ENCODE assay signal across 25 cellular contexts in genomic region chr6:113779656-113780055, GRCh38.
"Had no signal": no experiment of that assay in that cellular context is flagged by ENCODE, and none has a peak within 500 bp of the region (broad histone marks: within the 10 kb centered on the region; RNA-seq: fewer than 3 reads in every experiment).

No MANE protein-coding gene starts in this region.

- H3K9me3 Mint-ChIP-seq: activated naive CD4-positive, alpha-beta T cell treated with anti-CD3 and anti-CD28 coated beads, Interleukin-2, amount 50 U/mL, for 72 hours; activated T-cell treated with anti-CD3 and anti-CD28 coated beads, Interleukin-2, amount 50 U/mL, for 24 hours; activated T-helper 17 cell treated with anti-CD3 and anti-CD28 coated beads, Interleukin-2, amount 50 U/mL, for 72 hours; brain; dendritic cell treated with granulocyte-macrophage colony-stimulating factor and Interleukin-4, amounts not matched to agents 40 ng/mL and 50 ng/mL, for 4 days; natural killer cell treated with Interleukin-12 subunit alpha and Interleukin-12 subunit beta and Interleukin-15 and Interleukin-18, amount 100 ng/mL, for 72 hours had no signal

- H3K4me1 Mint-ChIP-seq: activated T-helper 17 cell treated with anti-CD3 and anti-CD28 coated beads, Interleukin-2, amount 50 U/mL, for 72 hours had no signal

- H3K27ac Mint-ChIP-seq: activated naive CD4-positive, alpha-beta T cell treated with anti-CD3 and anti-CD28 coated beads, Interleukin-2, amount 50 U/mL, for 72 hours; activated T-cell treated with anti-CD3 and anti-CD28 coated beads, Interleukin-2, amount 50 U/mL, for 24 hours; activated T-helper 17 cell treated with anti-CD3 and anti-CD28 coated beads, Interleukin-2, amount 50 U/mL, for 72 hours; brain; dendritic cell treated with granulocyte-macrophage colony-stimulating factor and Interleukin-4, amounts not matched to agents 40 ng/mL and 50 ng/mL, for 4 days; natural killer cell treated with Interleukin-12 subunit alpha and Interleukin-12 subunit beta and Interleukin-15 and Interleukin-18, amount 100 ng/mL, for 72 hours had no signal

- ATAC-seq: activated naive CD4-positive, alpha-beta T cell treated with anti-CD3 and anti-CD28 coated beads, Interleukin-2, amount 50 U/mL, for 72 hours; activated T-helper 17 cell treated with anti-CD3 and anti-CD28 coated beads, Interleukin-2, amount 50 U/mL, for 72 hours; foreskin keratinocyte; natural killer cell treated with Interleukin-12 subunit alpha and Interleukin-12 subunit beta and Interleukin-15 and Interleukin-18, amount 100 ng/mL, for 72 hours had no signal

- H3K27ac ChIP-seq: foreskin keratinocyte, hepatocyte, left ventricle myocardium inferior, neutrophil, ovary, prostate gland, spleen, testis, uterus had no signal

- H3K4me1 ChIP-seq: left ventricle myocardium inferior, prostate gland, testis, uterus had no signal

- H3K9me3 ChIP-seq: left ventricle myocardium inferior, neutrophil, ovary, prostate gland, spleen, testis, uterus had no signal

- H3K4me3 Mint-ChIP-seq: activated T-cell treated with anti-CD3 and anti-CD28 coated beads, Interleukin-2, amount 50 U/mL, for 24 hours; activated T-helper 17 cell treated with anti-CD3 and anti-CD28 coated beads, Interleukin-2, amount 50 U/mL, for 72 hours; brain; dendritic cell treated with granulocyte-macrophage colony-stimulating factor and Interleukin-4, amounts not matched to agents 40 ng/mL and 50 ng/mL, for 4 days; natural killer cell treated with Interleukin-12 subunit alpha and Interleukin-12 subunit beta and Interleukin-15 and Interleukin-18, amount 100 ng/mL, for 72 hours had no signal

- H3K36me3 ChIP-seq: left ventricle myocardium inferior, neutrophil, ovary, prostate gland, spleen, uterus had no signal

- H3K27me3 ChIP-seq: foreskin keratinocyte, hepatocyte, neutrophil, ovary, spleen, testis, uterus had no signal

- DNase-seq: activated CD4-positive, alpha-beta T cell treated with anti-CD3 and anti-CD28 coated beads for 1 hour; activated CD8-positive, alpha-beta memory T cell treated with anti-CD3 and anti-CD28 coated beads for 24 hours; activated CD8-positive, alpha-beta memory T cell treated with anti-CD3 and anti-CD28 coated beads, Interleukin-2, amount 50 U/mL, for 4 hours; activated T-cell treated with anti-CD3 and anti-CD28 coated beads, Interleukin-2, amount 50 U/mL, for 24 hours; aorta; effector CD8-positive, alpha-beta T cell; foreskin keratinocyte; left ventricle myocardium inferior; mammary epithelial cell; midbrain; ovary; spleen; stimulated activated CD4-positive, alpha-beta T cell treated with anti-CD3 and anti-CD28 coated beads, Interleukin-4, amount 100 ng/mL, for 1 hour; stimulated activated naive CD4-positive, alpha-beta T cell; testis; trophoblast cell; uterus had no signal

- H3K36me3 Mint-ChIP-seq: activated naive CD4-positive, alpha-beta T cell treated with anti-CD3 and anti-CD28 coated beads, Interleukin-2, amount 50 U/mL, for 72 hours; brain; natural killer cell treated with Interleukin-12 subunit alpha and Interleukin-12 subunit beta and Interleukin-15 and Interleukin-18, amount 100 ng/mL, for 72 hours had no signal

- H3K27me3 Mint-ChIP-seq: activated T-helper 17 cell treated with anti-CD3 and anti-CD28 coated beads, Interleukin-2, amount 50 U/mL, for 72 hours; brain; dendritic cell treated with granulocyte-macrophage colony-stimulating factor and Interleukin-4, amounts not matched to agents 40 ng/mL and 50 ng/mL, for 4 days; natural killer cell treated with Interleukin-12 subunit alpha and Interleukin-12 subunit beta and Interleukin-15 and Interleukin-18, amount 100 ng/mL, for 72 hours had no signal

- H3K4me3 ChIP-seq: hepatocyte, left ventricle myocardium inferior, ovary, prostate gland, spleen, testis, uterus had no signal
